ENCODE assay signal across 9 cellular contexts in genomic region chr1:42953182-42954180, GRCh38. TPM values are rescaled to one million over a fixed set of nuclear protein-coding genes. Genes with fewer than 3 reads are reported as not detected.
DNase-seq lines count a peak whose midpoint lies in the region; ATAC-seq and TF ChIP-seq lines count a peak whose summit lies in the region.
"Had no signal": no experiment of that assay in that cellular context is flagged by ENCODE, and none has a peak within 500 bp of the region (broad histone marks: within the 10 kb centered on the region; RNA-seq: fewer than 3 reads in every experiment).

No MANE protein-coding gene starts in this region.

- no peak for ATAC-seq in GM21619 (IDR thresholded peaks at IDR 0.05; ENCODE audit: unreplicated experiment)
- no peak for ATAC-seq in upper lobe of left lung (ENCODE audit: low FRiP score in 2 of 2)

- no TSS peak for BruUV-seq in PC-9 (replicated peaks; lab: Mats Ljungman, UMichigan)

- peaks cover 28% of the 10 kb centered on the region for H3K36me3 Mint-ChIP-seq in endodermal cell (ENCODE audit: low read depth)
- H3K36me3 Mint-ChIP-seq in glutamatergic neuron (ENCODE audit: unreplicated experiment), result no peaks in the 10 kb centered on the region

- H3K4me3 Mint-ChIP-seq in endodermal cell, result no peak overlapping the region
- no peak overlapping the region for H3K4me3 Mint-ChIP-seq in glutamatergic neuron (ENCODE audit: unreplicated experiment)

- H3K4me1 Mint-ChIP-seq in endodermal cell (peaks cover 25% of the 10 kb centered on the region), glutamatergic neuron (ENCODE audit: low read depth, unreplicated experiment) (peaks cover 12% of the 10 kb centered on the region)

- intact Hi-C loops in PC-9 (cut with micrococcal nuclease; ENCODE audit: unreplicated experiment), result no loop called here

- H4K20me1 ChIP-seq in PC-9 (ENCODE audit: insufficient read depth), result peaks cover 5% of the 10 kb centered on the region; the same call in 1 of the 2 replicates

- CTCF ChIA-PET in PC-9 (lab: Charles Lee), result interaction anchor here (1.4 to 2.1 kb wide), 2 partner anchors 18 to 120 kb away, joined by 4 to 7 read pairs; no protein-coding TSS in a partner anchor

- H3F3A ChIP-seq in PC-9 (ENCODE audit: insufficient read depth, low read depth), result peaks cover 32% of the 10 kb centered on the region

- peak overlapping the region; percentile 14 for H3K4me3 ChIP-seq in GM12865 (ENCODE audit: low read depth, low read length)
- no peak overlapping the region for H3K4me3 ChIP-seq in PC-9
- no peak overlapping the region for H3K4me3 ChIP-seq in endodermal cell (ENCODE audit: low read length)
- H3K4me3 ChIP-seq in upper lobe of left lung, result no peak overlapping the region

- DNase-seq in GM12865 (ENCODE audit: low read depth), result no peak
- DNase-seq in PC-9, result no peak
- DNase-seq in endodermal cell, result peak; percentile 52
- DNase-seq in pons (ENCODE audit: low spot score), result peak; percentile 94
- no peak for DNase-seq in mesenteric fat pad (ENCODE audit: low spot score)
- DNase-seq in upper lobe of left lung, result no peak
- no peak for DNase-seq in glutamatergic neuron
- DNase-seq: NCI-H446 had no signal

- peak overlapping the region; percentile 29 for H3K4me2 ChIP-seq in PC-9

- POLR2A ChIA-PET in PC-9 (lab: Charles Lee; ENCODE audit: unreplicated experiment), result interaction anchor here (0.5 to 1.1 kb wide), 3 partner anchors 10 to 68 kb away, joined by 4 to 7 read pairs (median 6); no protein-coding TSS in a partner anchor

- peaks cover 98% of the 10 kb centered on the region for H3K79me2 ChIP-seq in PC-9 (ENCODE audit: low read depth)

- peak overlapping the region; percentile 30 for H3K27ac Mint-ChIP-seq in endodermal cell
- no peak overlapping the region for H3K27ac Mint-ChIP-seq in glutamatergic neuron (ENCODE audit: unreplicated experiment)

- no peaks in the 10 kb centered on the region for H3K9me2 ChIP-seq in PC-9 (ENCODE audit: insufficient read depth)

- peaks cover 76% of the 10 kb centered on the region for H3K4me1 ChIP-seq in PC-9 (replicated peaks; ENCODE audit: insufficient read depth)
- H3K4me1 ChIP-seq in endodermal cell (ENCODE audit: control insufficient read depth, insufficient read depth, low read length), result no peaks in the 10 kb centered on the region
- peaks cover 12 to 35% (median 20%) of the 10 kb centered on the region in 4 donors for H3K4me1 ChIP-seq in upper lobe of left lung

- H3K27me3 Mint-ChIP-seq in endodermal cell (ENCODE audit: insufficient read depth), result no peaks in the 10 kb centered on the region
- H3K27me3 Mint-ChIP-seq in glutamatergic neuron (ENCODE audit: unreplicated experiment), result peaks cover 8% of the 10 kb centered on the region

- H2AFZ ChIP-seq in PC-9, result no peak overlapping the region

- 92 to 99% methylated on average over 9 to 13 of the region's 13 CpGs for WGBS in endodermal cell (ENCODE audit: insufficient coverage in 1 of 2, insufficient read length in 1 of 2), 2 experiments
- 84 to 95% methylated on average over 6 to 13 of the region's 13 CpGs for WGBS in upper lobe of left lung, 2 donors

- TF ChIP-seq CTCF in GM12865 (IDR thresholded peaks at IDR 0.05; ENCODE audit: insufficient read depth, low read depth, low read length, missing control alignments), result no peak
- no peak for TF ChIP-seq CTCF in PC-9 (conservative IDR thresholded peaks at IDR 0.05)
- peak; percentile 42 for TF ChIP-seq CTCF in endodermal cell (conservative IDR thresholded peaks at IDR 0.05)
- TF ChIP-seq CTCF in upper lobe of left lung (IDR thresholded peaks at IDR 0.05), result no peak
- TF ChIP-seq CTCF in glutamatergic neuron (IDR thresholded peaks at IDR 0.05; ENCODE audit: partially characterized antibody, unreplicated experiment), result no peak

- H3K9me3 ChIP-seq in PC-9 (ENCODE audit: insufficient read depth, low read depth), result no peaks in the 10 kb centered on the region
- no peaks in the 10 kb centered on the region for H3K9me3 ChIP-seq in endodermal cell (ENCODE audit: control insufficient read depth, low read length)
- H3K9me3 ChIP-seq in upper lobe of left lung, result no peaks in the 10 kb centered on the region

- H3K27ac ChIP-seq in PC-9, result peak overlapping the region; percentile 35
- H3K27ac ChIP-seq in endodermal cell (ENCODE audit: low read depth, low read length), result peak overlapping the region; percentile 16
- H3K27ac ChIP-seq in upper lobe of left lung, result peak overlapping the region in 2 of 4 donors; percentile 27 to 49

- H3K9ac ChIP-seq in endodermal cell (ENCODE audit: extremely low read depth, low read length, poor library complexity, severe bottlenecking), result no peak overlapping the region

- H3K36me3 ChIP-seq in PC-9 (ENCODE audit: low read depth), result 0 out of 2 replicates have a peak, but pooled peaks cover 3% of the 10 kb centered on the region
- peaks cover 10% of the 10 kb centered on the region for H3K36me3 ChIP-seq in endodermal cell (ENCODE audit: control insufficient read depth, insufficient read depth, low read length)
- H3K36me3 ChIP-seq in upper lobe of left lung, result no peaks in the 10 kb centered on the region

- no peaks in the 10 kb centered on the region for H3K27me3 ChIP-seq in PC-9 (ENCODE audit: insufficient read depth, low read depth)
- no peaks in the 10 kb centered on the region for H3K27me3 ChIP-seq in endodermal cell (ENCODE audit: control insufficient read depth, insufficient read depth, low read length, poor library complexity, severe bottlenecking)
- H3K27me3 ChIP-seq in upper lobe of left lung, result no peaks in the 10 kb centered on the region

- no peak for TF ChIP-seq POLR2A in upper lobe of left lung (IDR thresholded peaks at IDR 0.05)

- no peaks in the 10 kb centered on the region for H3K9me3 Mint-ChIP-seq in endodermal cell
- H3K9me3 Mint-ChIP-seq in glutamatergic neuron (ENCODE audit: unreplicated experiment), result peaks cover 7% of the 10 kb centered on the region

- TF ChIP-seq EP300 in upper lobe of left lung (IDR thresholded peaks at IDR 0.05), result no peak

RNA-seq across cellular contexts. Expression of gene SLC2A1, which starts 5.2 kb away (rescaled TPM):
- total RNA-seq in PC-9 (2021), result 327 and 337 TPM in 2 replicates
- 10 to 100 TPM; 42.5 to 69.7 TPM for total RNA-seq in endodermal cell
- polyA plus RNA-seq in endodermal cell (2013, experiment 1 of 2), result 172 TPM
- polyA plus RNA-seq in endodermal cell (2013, experiment 2 of 2), result 136 TPM
- 16.3 TPM for total RNA-seq in mesenteric fat pad
- total RNA-seq in upper lobe of left lung, result 10 to 100 TPM in 3 of 6 donors, 1 to 10 TPM in 3; 6.3 to 24.3 (median 10.5) TPM
- 25.0 TPM for total RNA-seq in glutamatergic neuron (ENCODE audit: unreplicated experiment)

Comparison
In these comparisons a context has a peak if more than half of its experiments do, and no peak if none do; other contexts are left out.
1. DNase-seq: peak in endodermal cell (single experiment) and pons (single experiment); none in GM12865 (single experiment), PC-9 (0 of 2), mesenteric fat pad (single experiment), upper lobe of left lung (0 of 2) and glutamatergic neuron (single experiment).